ENCODE assay signal across 20 cellular contexts in the genomic region with DNA sequence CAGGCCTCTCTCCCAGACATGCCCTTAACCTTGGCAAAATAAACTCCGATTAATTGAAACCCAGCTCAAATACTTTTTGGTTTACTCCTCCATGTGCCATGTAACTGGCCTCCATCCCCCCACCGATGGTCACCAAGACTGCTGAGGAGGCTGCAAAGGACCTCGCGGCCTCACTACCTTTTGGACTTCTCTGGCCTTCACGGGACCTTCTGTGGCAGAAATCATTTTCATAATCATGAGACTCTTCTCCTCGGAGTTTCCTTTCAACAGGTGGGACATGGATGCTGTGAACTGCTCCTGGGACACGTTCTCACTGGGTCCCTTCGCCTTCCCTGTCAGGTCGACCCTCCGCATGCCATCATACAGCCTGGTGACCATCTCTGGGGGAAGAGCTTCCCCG.
"Had no signal": no experiment of that assay in that cellular context is flagged by ENCODE, and none has a peak within 500 bp of the region (broad histone marks: within the 10 kb centered on the region; RNA-seq: fewer than 3 reads in every experiment).

No MANE protein-coding gene starts in this region.

- H3K36me3 ChIP-seq: ovary had no signal

- H3K27ac Mint-ChIP-seq: dendritic cell treated with granulocyte-macrophage colony-stimulating factor and Interleukin-4, amounts not matched to agents 40 ng/mL and 50 ng/mL, for 4 days; effector memory CD8-positive, alpha-beta T cell; progenitor cell of endocrine pancreas had no signal

- H3K4me3 Mint-ChIP-seq: dendritic cell treated with granulocyte-macrophage colony-stimulating factor and Interleukin-4, amounts not matched to agents 40 ng/mL and 50 ng/mL, for 4 days; effector memory CD8-positive, alpha-beta T cell; naive thymus-derived CD8-positive, alpha-beta T cell; neural crest cell had no signal

- H3K4me3 ChIP-seq: hepatocyte, mucosa of descending colon, ovary, suprapubic skin, tibial artery, upper lobe of left lung, vagina had no signal

- H3K4me2 ChIP-seq: hepatocyte had no signal

- H3K27ac ChIP-seq: foreskin keratinocyte, hepatocyte, ovary, suprapubic skin, tibial artery, upper lobe of left lung, vagina had no signal

- ATAC-seq: effector memory CD8-positive, alpha-beta T cell; foreskin keratinocyte; left colon; mucosa of descending colon; naive thymus-derived CD8-positive, alpha-beta T cell; right cardiac atrium had no signal

- H3K4me1 ChIP-seq: suprapubic skin, tibial artery, upper lobe of left lung, vagina had no signal

- H2AFZ ChIP-seq: hepatocyte had no signal

- H3K27me3 ChIP-seq: foreskin keratinocyte, hepatocyte, ovary, suprapubic skin, tibial artery, upper lobe of left lung, vagina had no signal

- DNase-seq: effector memory CD8-positive, alpha-beta T cell; erythroblast; foreskin keratinocyte; kidney; left colon; mucosa of descending colon; right cardiac atrium; small intestine; stimulated activated CD4-positive, alpha-beta T cell treated with anti-CD3 and anti-CD28 coated beads, Interleukin-12 subunit alpha, Interleukin-12 subunit beta, amount 100 ng/mL, for 4 hours; stimulated activated naive CD4-positive, alpha-beta T cell treated with Interleukin-2 at 50 U/mL for 16 hours had no signal

- H3K9me3 Mint-ChIP-seq: effector memory CD8-positive, alpha-beta T cell had no signal

- H3K4me1 Mint-ChIP-seq: neural crest cell had no signal

- H3K27me3 Mint-ChIP-seq: dendritic cell treated with granulocyte-macrophage colony-stimulating factor and Interleukin-4, amounts not matched to agents 40 ng/mL and 50 ng/mL, for 4 days; effector memory CD8-positive, alpha-beta T cell; naive thymus-derived CD8-positive, alpha-beta T cell; progenitor cell of endocrine pancreas had no signal

- H3K79me2 ChIP-seq: hepatocyte had no signal

- H3K9me3 ChIP-seq: mucosa of descending colon, ovary, suprapubic skin, tibial artery, vagina had no signal
